10 cellular contexts compared by ENCODE assay signal in the genomic region with DNA sequence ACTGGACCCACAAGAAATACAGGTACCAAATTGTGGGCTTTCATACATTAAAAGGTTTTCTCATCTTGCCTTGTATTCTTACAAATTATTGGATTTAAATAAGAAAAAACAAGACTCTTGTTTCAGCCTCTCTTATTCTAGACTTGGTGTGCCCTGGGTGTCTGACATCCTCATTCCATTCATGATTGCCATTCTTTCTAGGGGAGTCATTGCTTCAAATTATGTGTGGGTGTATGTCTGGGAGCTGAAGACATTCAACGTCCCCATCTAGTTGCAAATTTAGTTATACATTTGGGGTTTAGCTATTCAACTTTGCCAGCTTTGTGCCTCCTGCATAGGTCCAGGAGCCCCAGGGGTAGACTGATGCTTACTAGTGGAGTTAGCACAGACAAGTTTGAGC. TPM values are rescaled to one million over a fixed set of nuclear protein-coding genes. Genes with fewer than 3 reads are reported as not detected.
A peak's percentile ranks its signal among the peaks of the same experiment; 100 is the strongest.
DNase-seq lines count a peak whose midpoint lies in the region; ATAC-seq and TF ChIP-seq lines count a peak whose summit lies in the region.
"Had no signal": no experiment of that assay in that cellular context is flagged by ENCODE, and none has a peak within 500 bp of the region (broad histone marks: within the 10 kb centered on the region; RNA-seq: fewer than 3 reads in every experiment).

No MANE protein-coding gene starts in this region.

- peak overlapping the region; percentile 74 for H3K4me2 ChIP-seq in smooth muscle cell

- no peaks in the 10 kb centered on the region for H3K9me3 ChIP-seq in smooth muscle cell (replicated peaks; ENCODE audit: low read depth)
- no peaks in the 10 kb centered on the region for H3K9me3 ChIP-seq in psoas muscle

- peaks cover 50% of the 10 kb centered on the region for H3F3A ChIP-seq in smooth muscle cell (ENCODE audit: low read depth)

- H3K27ac Mint-ChIP-seq in stimulated activated naive B cell treated with anti-CD40 and anti-IgM and Interleukin-4, amounts not matched to agents 10 μg/mL and 1 μg/mL and 100 μg/mL, for 72 hours = no peak overlapping the region
- H3K27ac Mint-ChIP-seq in stimulated activated naive CD8-positive, alpha-beta T cell treated with anti-CD3 and anti-CD28 coated beads, Interleukin-15, amount 100 ng/mL, for 72 hours = no peak overlapping the region

- H4K20me1 ChIP-seq in smooth muscle cell (ENCODE audit: low read depth) = no peaks in the 10 kb centered on the region

- peaks cover 10 to 33% of the 10 kb centered on the region in 2 donors for H3K36me3 Mint-ChIP-seq in stimulated activated naive B cell treated with anti-CD40 and anti-IgM and Interleukin-4, amounts not matched to agents 10 μg/mL and 1 μg/mL and 100 μg/mL, for 72 hours

- H3K36me3 ChIP-seq in smooth muscle cell (ENCODE audit: low read depth) = no peaks in the 10 kb centered on the region
- H3K36me3 ChIP-seq in psoas muscle (ENCODE audit: insufficient read depth in 1 of 2, low read depth in 1 of 2) = no peaks in the 10 kb centered on the region

- intact Hi-C loops in psoas muscle (cut with DNase I) = no loop called here

- H3K79me2 ChIP-seq in smooth muscle cell (ENCODE audit: low read depth) = peaks cover 93% of the 10 kb centered on the region

- H3K4me1 Mint-ChIP-seq in stimulated activated naive B cell treated with anti-CD40 and anti-IgM and Interleukin-4, amounts not matched to agents 10 μg/mL and 1 μg/mL and 100 μg/mL, for 72 hours = peaks cover 19 to 41% of the 10 kb centered on the region in 2 donors
- H3K4me1 Mint-ChIP-seq in stimulated activated naive CD8-positive, alpha-beta T cell treated with anti-CD3 and anti-CD28 coated beads, Interleukin-15, amount 100 ng/mL, for 72 hours = peaks cover 96% of the 10 kb centered on the region

- H3K9ac ChIP-seq in smooth muscle cell (ENCODE audit: low read depth) = peak overlapping the region; percentile 74
- H3K9ac ChIP-seq: parathyroid adenoma had no signal

- TF ChIP-seq CTCF in smooth muscle cell (IDR thresholded peaks at IDR 0.05; ENCODE audit: borderline replicate concordance, insufficient read depth, poor library complexity, severe bottlenecking) = no peak
- no peak for TF ChIP-seq CTCF in psoas muscle (IDR thresholded peaks at IDR 0.05)

- no peak overlapping the region for H3K4me3 Mint-ChIP-seq in stimulated activated naive B cell treated with anti-CD40 and anti-IgM and Interleukin-4, amounts not matched to agents 10 μg/mL and 1 μg/mL and 100 μg/mL, for 72 hours
- no peak overlapping the region for H3K4me3 Mint-ChIP-seq in stimulated activated naive CD8-positive, alpha-beta T cell treated with anti-CD3 and anti-CD28 coated beads, Interleukin-15, amount 100 ng/mL, for 72 hours

- no peaks in the 10 kb centered on the region for H3K27me3 Mint-ChIP-seq in stimulated activated naive B cell treated with anti-CD40 and anti-IgM and Interleukin-4, amounts not matched to agents 10 μg/mL and 1 μg/mL and 100 μg/mL, for 72 hours
- H3K27me3 Mint-ChIP-seq in stimulated activated naive CD8-positive, alpha-beta T cell treated with anti-CD3 and anti-CD28 coated beads, Interleukin-15, amount 100 ng/mL, for 72 hours = no peaks in the 10 kb centered on the region

- H3K4me3 ChIP-seq in smooth muscle cell = no peak overlapping the region
- H3K4me3 ChIP-seq in psoas muscle = no peak overlapping the region

- peaks cover 0 to 1% of the 10 kb centered on the region in 2 donors for H3K9me3 Mint-ChIP-seq in stimulated activated naive B cell treated with anti-CD40 and anti-IgM and Interleukin-4, amounts not matched to agents 10 μg/mL and 1 μg/mL and 100 μg/mL, for 72 hours
- H3K9me3 Mint-ChIP-seq in stimulated activated naive CD8-positive, alpha-beta T cell treated with anti-CD3 and anti-CD28 coated beads, Interleukin-15, amount 100 ng/mL, for 72 hours = peaks cover 0 to 4% of the 10 kb centered on the region in 2 donors

- no peak overlapping the region for H2AFZ ChIP-seq in smooth muscle cell (ENCODE audit: low read depth)
- H2AFZ ChIP-seq: parathyroid adenoma had no signal

- H3K27ac ChIP-seq in smooth muscle cell (ENCODE audit: low read depth) (peak overlapping the region; percentile 96), psoas muscle (no peak overlapping the region)
- H3K27ac ChIP-seq: parathyroid adenoma had no signal

- H3K4me1 ChIP-seq in smooth muscle cell (ENCODE audit: low read depth) (peaks cover 40% of the 10 kb centered on the region), psoas muscle (no peaks in the 10 kb centered on the region)
- H3K4me1 ChIP-seq: parathyroid adenoma had no signal

- peak; percentile 79 for ATAC-seq in SK-N-SH treated with all-trans-retinoic acid at 6 μM for 48 hours
- no peak for ATAC-seq in stimulated activated naive B cell treated with anti-CD40 and anti-IgM and Interleukin-4, amounts not matched to agents 10 μg/mL and 1 μg/mL and 100 μg/mL, for 72 hours (replicated peaks)
- no peak for ATAC-seq in psoas muscle
- no peak for ATAC-seq in stimulated activated naive CD8-positive, alpha-beta T cell treated with anti-CD3 and anti-CD28 coated beads, Interleukin-15, amount 100 ng/mL, for 72 hours

- no peaks in the 10 kb centered on the region for H3K27me3 ChIP-seq in smooth muscle cell (ENCODE audit: low read depth)
- H3K27me3 ChIP-seq in psoas muscle (ENCODE audit: insufficient read depth in 3 of 3, low read length in 2 of 3) = no peaks in the 10 kb centered on the region

- WGBS in smooth muscle cell (ENCODE audit: low lambda C conversion rate) = 0% methylated on average over 1 of the region's 1 CpG
- 18 to 31% (median 22%) methylated on average over 1 of the region's 1 CpG for WGBS in psoas muscle, 3 donors

- DNase-seq in GM04503 (ENCODE audit: low read depth) (peak; percentile 70), fibroblast of the conjunctiva (ENCODE audit: low read depth) (peak; percentile 47), smooth muscle cell (lab: John Stamatoyannopoulos, UW; ENCODE audit: unreplicated experiment) (no peak), T-helper 9 cell (no peak), psoas muscle (no peak)
- DNase-seq in stimulated activated naive B cell treated with anti-CD40 and anti-IgM and Interleukin-4, amounts not matched to agents 10 μg/mL and 1 μg/mL and 100 μg/mL, for 72 hours = no peak
- DNase-seq in stimulated activated naive CD8-positive, alpha-beta T cell treated with anti-CD3 and anti-CD28 coated beads, Interleukin-15, amount 100 ng/mL, for 72 hours = no peak
- DNase-seq: NCI-H2081 had no signal

TF ChIP-seq in SK-N-SH treated with all-trans-retinoic acid at 6 μM for 48 hours, 23 proteins besides CTCF, POLR2A, EP300 and RAD21:
- no peak for TF ChIP-seq TOX (CRISPR knock-in tag; IDR thresholded peaks at IDR 0.05; ENCODE audit: borderline replicate concordance)
- no peak for TF ChIP-seq ZFP30 (CRISPR knock-in tag; IDR thresholded peaks at IDR 0.05)
- TF ChIP-seq ISL1 (CRISPR knock-in tag; IDR thresholded peaks at IDR 0.05) = peak; percentile 29; the same call in 1 of the 2 replicates
- TF ChIP-seq, protein P1, sequence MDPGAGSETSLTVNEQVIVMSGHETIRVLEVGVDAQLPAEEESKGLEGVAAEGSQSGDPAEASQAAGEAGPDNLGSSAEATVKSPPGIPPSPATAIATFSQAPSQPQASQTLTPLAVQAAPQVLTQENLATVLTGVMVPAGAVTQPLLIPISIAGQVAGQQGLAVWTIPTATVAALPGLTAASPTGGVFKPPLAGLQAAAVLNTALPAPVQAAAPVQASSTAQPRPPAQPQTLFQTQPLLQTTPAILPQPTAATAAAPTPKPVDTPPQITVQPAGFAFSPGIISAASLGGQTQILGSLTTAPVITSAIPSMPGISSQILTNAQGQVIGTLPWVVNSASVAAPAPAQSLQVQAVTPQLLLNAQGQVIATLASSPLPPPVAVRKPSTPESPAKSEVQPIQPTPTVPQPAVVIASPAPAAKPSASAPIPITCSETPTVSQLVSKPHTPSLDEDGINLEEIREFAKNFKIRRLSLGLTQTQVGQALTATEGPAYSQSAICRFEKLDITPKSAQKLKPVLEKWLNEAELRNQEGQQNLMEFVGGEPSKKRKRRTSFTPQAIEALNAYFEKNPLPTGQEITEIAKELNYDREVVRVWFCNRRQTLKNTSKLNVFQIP (CRISPR knock-in tag; IDR thresholded peaks at IDR 0.05; ENCODE audit: borderline replicate concordance, low read depth) = no peak
- TF ChIP-seq ZNF565 (CRISPR knock-in tag; conservative IDR thresholded peaks at IDR 0.05; ENCODE audit: low read depth) = no peak
TF ChIP-seq in SK-N-SH treated with all-trans-retinoic acid at 6 μM for 48 hours: peak in this region for 1.

RNA-seq across cellular contexts. Expression of gene MAML2, which starts 18.1 kb away (rescaled TPM):
- total RNA-seq in smooth muscle cell (45.0 and 52.4 TPM in 2 replicates), psoas muscle (1 to 10 TPM; 1.5 to 3.7 (median 2.1) TPM)
- polyA plus RNA-seq in smooth muscle cell (8.7 and 10.1 TPM in 2 replicates), psoas muscle (under 1 TPM; 0.39 to 0.97 (median 0.69) TPM)

Comparison
In these comparisons a context has a peak if more than half of its experiments do, and no peak if none do; other contexts are left out.
1. DNase-seq: peak in GM04503 (single experiment) and fibroblast of the conjunctiva (single experiment); none in smooth muscle cell (single experiment), T-helper 9 cell (single experiment), stimulated activated naive B cell treated with anti-CD40 and anti-IgM and Interleukin-4, amounts not matched to agents 10 μg/mL and 1 μg/mL and 100 μg/mL, for 72 hours (single experiment), psoas muscle (0 of 2) and stimulated activated naive CD8-positive, alpha-beta T cell treated with anti-CD3 and anti-CD28 coated beads, Interleukin-15, amount 100 ng/mL, for 72 hours (0 of 2).